Comparison of ENCODE assay signal across 22 cellular contexts in genomic region chr5:55450050-55450765, GRCh38.
DNase-seq lines count a peak whose midpoint lies in the region; ATAC-seq, FAIRE-seq and TF ChIP-seq lines count a peak whose summit lies in the region.
"Had no signal": no experiment of that assay in that cellular context is flagged by ENCODE, and none has a peak within 500 bp of the region (broad histone marks: within the 10 kb centered on the region; RNA-seq: fewer than 3 reads in every experiment).

No MANE protein-coding gene starts in this region.

- H3K27me3 ChIP-seq in IMR-90 (ENCODE audit: control insufficient read depth, insufficient read depth, low read length) (no peaks in the 10 kb centered on the region), mesenchymal stem cell (ENCODE audit: control insufficient read depth in 1 of 2, insufficient read depth in 1 of 2, low read length in 2 of 2) (no peaks in the 10 kb centered on the region)
- H3K27me3 ChIP-seq: testis had no signal

- H3K4ac ChIP-seq in IMR-90 (ENCODE audit: low read depth, low read length) (no peak overlapping the region), mesenchymal stem cell (ENCODE audit: low read depth in 1 of 2, low read length in 2 of 2) (no peak overlapping the region)

- H3K4me3 ChIP-seq in IMR-90 (ENCODE audit: insufficient read depth, low read depth, low read length) (no peak overlapping the region), cardiac fibroblast (replicated peaks in 1 of 2; ENCODE audit: low read depth in 2 of 2, low read length in 2 of 2) (no peak overlapping the region), mesenchymal stem cell (ENCODE audit: insufficient read depth in 1 of 2, low read depth in 1 of 2, low read length in 2 of 2) (no peak overlapping the region)
- H3K4me3 ChIP-seq: testis had no signal

- H4K8ac ChIP-seq in IMR-90 (ENCODE audit: low read depth in 2 of 2, low read length in 2 of 2) (no peak overlapping the region), mesenchymal stem cell (ENCODE audit: low read length) (no peak overlapping the region)

- ATAC-seq in IMR-90 (ENCODE audit: low read depth) (no peak), HG02885 (IDR thresholded peaks at IDR 0.05; ENCODE audit: poor library complexity, unreplicated experiment) (no peak), natural killer cell (no peak)

- H3K36me3 ChIP-seq in IMR-90 (ENCODE audit: control insufficient read depth, insufficient read depth, low read length) (no peaks in the 10 kb centered on the region), mesenchymal stem cell (ENCODE audit: control insufficient read depth in 1 of 2, insufficient read depth in 2 of 2, low read depth in 1 of 2, low read length in 2 of 2) (peaks cover 0 to 3% of the 10 kb centered on the region in 2 experiments)

- H2AK9ac ChIP-seq in IMR-90 (replicated peaks; ENCODE audit: low read depth, low read length, poor library complexity), result no peak overlapping the region

- no peak overlapping the region for H3K56ac ChIP-seq in IMR-90 (ENCODE audit: extremely low read depth, insufficient read depth, low read length)

- H3K36me3 Mint-ChIP-seq in natural killer cell, result no peaks in the 10 kb centered on the region

- FAIRE-seq in D721Med (lab: Jason Lieb, UNC), result no peak
- FAIRE-seq: endometrium had no signal

- no TSS peak for BruUV-seq in IMR-90 (replicated peaks; lab: Mats Ljungman, UMichigan)

- CTCF ChIA-PET in IMR-90 (lab: Yijun Ruan, JAX), result no interaction called here

- H3K4me2 ChIP-seq in IMR-90 (ENCODE audit: low read depth, low read length) (peak overlapping the region; percentile 14; the same call in 1 of the 2 replicates), mesenchymal stem cell (ENCODE audit: low read length, poor library complexity, severe bottlenecking) (no peak overlapping the region)

- no peak overlapping the region for H4K5ac ChIP-seq in IMR-90 (ENCODE audit: low read depth, low read length)

- no peak overlapping the region for H3K27ac Mint-ChIP-seq in natural killer cell
- H3K27ac Mint-ChIP-seq: activated CD4-positive, alpha-beta T cell treated with anti-CD3 and anti-CD28 coated beads, Interleukin-2, amount 10 ng/mL, durations not matched to agents 7 days and 5 days; activated naive CD4-positive, alpha-beta T cell treated with anti-CD3 and anti-CD28 coated beads, Interleukin-2, amount 50 U/mL, for 24 hours; immature natural killer cell had no signal

- POLR2A ChIA-PET in IMR-90 (lab: Charles Lee; ENCODE audit: unreplicated experiment), result no interaction called here

- H2AFZ ChIP-seq in IMR-90 (replicated peaks; ENCODE audit: low read length, poor library complexity) (no peak overlapping the region), mesenchymal stem cell (ENCODE audit: low read depth, low read length) (no peak overlapping the region)

- H3K27ac ChIP-seq in C4-2B (peak overlapping the region; percentile 10; the same call in 1 of the 2 replicates), IMR-90 (ENCODE audit: insufficient read depth, low read length) (no peak overlapping the region), mesenchymal stem cell (ENCODE audit: low read length, poor library complexity, severe bottlenecking) (peak overlapping the region; percentile 23)
- H3K27ac ChIP-seq: testis had no signal

- no peaks in the 10 kb centered on the region for H3K9me1 ChIP-seq in IMR-90 (ENCODE audit: insufficient read depth, low read length)

- TF ChIP-seq CTCF in C4-2B (conservative IDR thresholded peaks at IDR 0.05), result no peak
- TF ChIP-seq CTCF in IMR-90 (conservative IDR thresholded peaks at IDR 0.05; ENCODE audit: low read depth, low read length), result no peak
- no peak for TF ChIP-seq CTCF in cardiac fibroblast (IDR thresholded peaks at IDR 0.05; ENCODE audit: low read depth, low read length)
- no peak for TF ChIP-seq CTCF in natural killer cell (IDR thresholded peaks at IDR 0.05)
- no peak for TF ChIP-seq CTCF in D721Med (IDR thresholded peaks at IDR 0.05; ENCODE audit: insufficient read depth, missing control alignments)

- H2BK12ac ChIP-seq in mesenchymal stem cell (ENCODE audit: low read length in 2 of 2), result no peak overlapping the region

- no peaks in the 10 kb centered on the region for H3K27me3 Mint-ChIP-seq in natural killer cell (ENCODE audit: low read depth in 2 of 2)
- H3K27me3 Mint-ChIP-seq: activated CD4-positive, alpha-beta T cell treated with anti-CD3 and anti-CD28 coated beads, Interleukin-2, amount 10 ng/mL, durations not matched to agents 7 days and 5 days; activated naive CD4-positive, alpha-beta T cell treated with anti-CD3 and anti-CD28 coated beads, Interleukin-2, amount 50 U/mL, for 24 hours had no signal

- H3K9me3 Mint-ChIP-seq in natural killer cell, result no peaks in the 10 kb centered on the region
- H3K9me3 Mint-ChIP-seq: activated CD4-positive, alpha-beta T cell treated with anti-CD3 and anti-CD28 coated beads, Interleukin-2, amount 10 ng/mL, durations not matched to agents 7 days and 5 days; activated naive CD4-positive, alpha-beta T cell treated with anti-CD3 and anti-CD28 coated beads, Interleukin-2, amount 50 U/mL, for 24 hours; immature natural killer cell had no signal

- H3K14ac ChIP-seq in IMR-90 (replicated peaks; ENCODE audit: low read depth, low read length), result no peak overlapping the region
- H3K14ac ChIP-seq in mesenchymal stem cell (ENCODE audit: low read length in 2 of 2), result no peak overlapping the region

- H3K9ac ChIP-seq in IMR-90 (ENCODE audit: low read depth, low read length) (no peak overlapping the region), mesenchymal stem cell (ENCODE audit: low read length) (no peak overlapping the region)

- no peak for TF ChIP-seq RAD21 in IMR-90 (IDR thresholded peaks at IDR 0.05; ENCODE audit: low read length)

- no peaks in the 10 kb centered on the region for H3K4me1 Mint-ChIP-seq in natural killer cell
- H3K4me1 Mint-ChIP-seq: activated CD4-positive, alpha-beta T cell treated with anti-CD3 and anti-CD28 coated beads, Interleukin-2, amount 10 ng/mL, durations not matched to agents 7 days and 5 days; activated naive CD4-positive, alpha-beta T cell treated with anti-CD3 and anti-CD28 coated beads, Interleukin-2, amount 50 U/mL, for 24 hours; immature natural killer cell had no signal

- H2BK5ac ChIP-seq in IMR-90 (ENCODE audit: low read depth, low read length, poor library complexity, severe bottlenecking) (no peak overlapping the region), mesenchymal stem cell (ENCODE audit: low read depth, low read length, poor library complexity, severe bottlenecking) (no peak overlapping the region)

- WGBS in IMR-90 (ENCODE audit: extremely low coverage in 2 of 2, insufficient read length in 1 of 2), 2 experiments, result 57% methylated on average over 1 of the region's 4 CpGs; no CpG with 5 or more reads in 1 of the 2 experiments
- WGBS in mesenchymal stem cell, result 81% methylated on average over 3 of the region's 4 CpGs

- intact Hi-C loops in IMR-90 (cut with micrococcal nuclease) (no loop called here), natural killer cell (cut with micrococcal nuclease) (no loop called here)

- H4K20me1 ChIP-seq in IMR-90 (ENCODE audit: insufficient read depth, low read length), result no peaks in the 10 kb centered on the region

- dilution Hi-C loops in IMR-90 (cut with HindIII; ENCODE audit: low sequenced_read_pairs, unreplicated experiment), result no loop called here

- no peaks in the 10 kb centered on the region for H3K9me3 ChIP-seq in IMR-90 (ENCODE audit: control insufficient read depth, insufficient read depth, low read length)
- no peaks in the 10 kb centered on the region for H3K9me3 ChIP-seq in mesenchymal stem cell (ENCODE audit: control insufficient read depth, low read length)
- H3K9me3 ChIP-seq: testis had no signal

- H2BK120ac ChIP-seq in IMR-90 (ENCODE audit: low read depth, low read length) (no peak overlapping the region), mesenchymal stem cell (ENCODE audit: low read depth, low read length) (no peak overlapping the region)

- H3K4me3 Mint-ChIP-seq in natural killer cell, result no peak overlapping the region
- H3K4me3 Mint-ChIP-seq: activated CD4-positive, alpha-beta T cell treated with anti-CD3 and anti-CD28 coated beads, Interleukin-2, amount 10 ng/mL, durations not matched to agents 7 days and 5 days; activated naive CD4-positive, alpha-beta T cell treated with anti-CD3 and anti-CD28 coated beads, Interleukin-2, amount 50 U/mL, for 24 hours; immature natural killer cell had no signal

- peaks cover 0 to 1% of the 10 kb centered on the region in 2 experiments; a peak in 3 of 4 replicates for H3K79me1 ChIP-seq in IMR-90 (ENCODE audit: low read depth in 1 of 2, low read length in 2 of 2)
- peaks cover 6% of the 10 kb centered on the region for H3K79me1 ChIP-seq in mesenchymal stem cell (replicated peaks; ENCODE audit: low read length, poor library complexity, severe bottlenecking)

- peaks cover 4% of the 10 kb centered on the region; the same call in 1 of the 2 replicates for H3K4me1 ChIP-seq in IMR-90 (ENCODE audit: control insufficient read depth, insufficient read depth, low read length)
- H3K4me1 ChIP-seq in mesenchymal stem cell (ENCODE audit: control insufficient read depth, insufficient read depth, low read depth, low read length), result peaks cover 1% of the 10 kb centered on the region
- H3K4me1 ChIP-seq: testis had no signal

- H3K23ac ChIP-seq in IMR-90 (ENCODE audit: low read depth, low read length) (no peak overlapping the region; the same call in 1 of the 2 replicates), mesenchymal stem cell (ENCODE audit: low read length in 2 of 2) (no peak overlapping the region)

- DNase-seq in IMR-90 (peak; percentile 53), cardiac fibroblast (ENCODE audit: low read depth in 2 of 2) (peak; percentile 32 to 66), mesenchymal stem cell (peak; percentile 38), T-helper 2 cell (no peak), natural killer cell (no peak), D721Med (ENCODE audit: insufficient read length, low spot score) (no peak)
- DNase-seq: activated CD4-positive, alpha-beta T cell treated with anti-CD3 and anti-CD28 coated beads, Interleukin-2, amount 10 ng/mL, durations not matched to agents 7 days and 5 days; activated T-cell treated with anti-CD3 and anti-CD28 coated beads for 4 hours; glutamatergic neuron; H7; immature natural killer cell; Kasumi-1; NCI-H1417; NK-92 treated with Interleukin-12 subunit alpha and Interleukin-12 subunit beta, amount 100 ng/mL, for 24 hours; SHP77 treated with DMSO at 0.1 percent for 48 hours; stimulated activated CD4-positive, alpha-beta T cell treated with anti-CD3 and anti-CD28 coated beads, Interleukin-1b, Interleukin-23, amount 100 ng/mL, for 48 hours; T-helper 9 cell; testis had no signal

- H3K18ac ChIP-seq in IMR-90 (ENCODE audit: low read depth, low read length) (no peak overlapping the region), mesenchymal stem cell (ENCODE audit: low read depth in 1 of 2, low read length in 2 of 2) (no peak overlapping the region)

- H2BK15ac ChIP-seq in IMR-90 (ENCODE audit: low read depth, low read length) (no peak overlapping the region), mesenchymal stem cell (ENCODE audit: low read depth, poor library complexity, severe bottlenecking) (no peak overlapping the region)

- TF ChIP-seq POLR2A in IMR-90 (IDR thresholded peaks at IDR 0.05; ENCODE audit: low read depth, low read length), result no peak

- H2AK5ac ChIP-seq in IMR-90 (ENCODE audit: low read depth, low read length), result no peak overlapping the region
- no peak overlapping the region for H2AK5ac ChIP-seq in mesenchymal stem cell (ENCODE audit: low read length, severe bottlenecking)

- in situ Hi-C loops in IMR-90 (cut with MboI; ENCODE audit: low sequenced_read_pairs), result no loop called here

- no peak overlapping the region for H2BK20ac ChIP-seq in IMR-90 (ENCODE audit: low read depth, low read length)

- no peak overlapping the region for H4K91ac ChIP-seq in IMR-90 (ENCODE audit: insufficient read depth, low read depth, low read length)
- no peak overlapping the region for H4K91ac ChIP-seq in mesenchymal stem cell (ENCODE audit: low read length)

Comparison
In these comparisons a context has a peak if more than half of its experiments do, and no peak if none do; other contexts are left out.
1. DNase-seq: peak in IMR-90 (single experiment), cardiac fibroblast (2 of 2) and mesenchymal stem cell (single experiment); none in T-helper 2 cell (0 of 5), natural killer cell (single experiment) and D721Med (single experiment).